In the genomic region with DNA sequence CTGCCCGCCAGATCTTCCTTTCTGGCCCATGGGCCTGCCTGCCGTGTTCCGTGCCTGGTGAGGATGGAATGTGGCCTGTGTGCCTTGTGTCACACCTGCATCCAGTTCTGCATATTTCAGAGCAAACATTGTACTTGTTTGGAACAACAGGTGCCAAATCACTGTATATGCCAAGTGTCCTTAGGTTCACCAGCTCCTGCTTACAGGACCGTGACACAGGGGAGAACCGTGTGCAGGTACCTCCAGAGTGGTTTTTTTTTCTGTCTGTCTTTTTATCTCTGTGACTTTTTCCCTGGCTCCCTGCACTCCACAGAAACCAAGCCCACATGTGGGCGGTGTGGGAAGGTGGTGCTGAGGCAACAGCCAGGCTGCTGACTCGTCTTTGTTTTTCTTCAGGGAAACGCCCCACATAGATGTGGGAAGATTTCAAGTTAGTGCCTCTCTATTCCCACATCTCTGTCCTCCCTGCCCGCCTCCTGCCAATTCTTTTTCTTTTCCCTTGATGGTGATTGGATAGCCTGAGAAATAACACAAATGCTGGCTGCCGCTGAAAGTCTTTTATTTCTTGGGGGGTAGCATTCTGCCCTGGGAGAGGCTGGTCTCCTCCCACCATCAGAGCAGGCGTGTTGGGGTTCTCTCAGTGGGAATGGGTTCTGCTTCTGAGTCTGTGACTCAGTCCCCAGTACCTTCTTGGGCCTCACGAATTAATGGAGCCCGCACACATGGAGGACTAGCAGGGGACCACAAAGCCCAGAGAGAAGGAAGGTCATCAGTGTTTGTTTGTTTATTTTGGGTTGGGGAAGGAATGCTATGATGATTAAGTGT, we compare ENCODE assay signal across 14 cellular contexts. TPM values are rescaled to one million over a fixed set of nuclear protein-coding genes. Genes with fewer than 3 reads are reported as not detected.
DNase-seq lines count a peak whose midpoint lies in the region; ATAC-seq and TF ChIP-seq lines count a peak whose summit lies in the region.
"Had no signal": no experiment of that assay in that cellular context is flagged by ENCODE, and none has a peak within 500 bp of the region (broad histone marks: within the 10 kb centered on the region; RNA-seq: fewer than 3 reads in every experiment).

No MANE protein-coding gene starts in this region.

- no peak for TF ChIP-seq RAD21 in SK-N-SH (IDR thresholded peaks at IDR 0.05; ENCODE audit: low read length)

- H3K9me3 ChIP-seq in SK-N-SH (no peaks in the 10 kb centered on the region), smooth muscle cell (replicated peaks; ENCODE audit: low read depth) (no peaks in the 10 kb centered on the region)
- H3K9me3 ChIP-seq: heart right ventricle, thoracic aorta had no signal

- H3K9me2 ChIP-seq in SK-N-SH, result no peaks in the 10 kb centered on the region

- H3K4me3 ChIP-seq in SK-N-SH (ENCODE audit: low read depth in 2 of 2, low read length in 1 of 2) (no peak overlapping the region), smooth muscle cell (no peak overlapping the region)
- H3K4me3 ChIP-seq: cardiac muscle cell, heart right ventricle, SK-N-MC, thoracic aorta had no signal

- H3K27me3 ChIP-seq in SK-N-SH (ENCODE audit: insufficient read depth), result no peaks in the 10 kb centered on the region
- no peaks in the 10 kb centered on the region for H3K27me3 ChIP-seq in smooth muscle cell (ENCODE audit: low read depth)
- H3K27me3 ChIP-seq: cardiac muscle cell, heart right ventricle had no signal

- H3K9ac ChIP-seq in SK-N-SH (no peak overlapping the region), smooth muscle cell (ENCODE audit: low read depth) (peak overlapping the region; percentile 21)

- CTCF ChIA-PET in SK-N-SH (lab: Yijun Ruan, JAX), result interaction anchor here (0.6 to 7.7 kb wide), 12 partner anchors 11 to 173 kb away, joined by 3 to 107 read pairs (median 6); no protein-coding TSS in a partner anchor

- H2AFZ ChIP-seq in SK-N-SH (ENCODE audit: low read depth) (no peak overlapping the region), smooth muscle cell (ENCODE audit: low read depth) (no peak overlapping the region)

- POLR2A ChIA-PET in SK-N-SH (lab: Yijun Ruan, JAX), result no interaction called here

- WGBS in SK-N-SH (ENCODE audit: low lambda C conversion rate), result 82% methylated on average over 13 of the region's 13 CpGs
- WGBS in smooth muscle cell (ENCODE audit: low lambda C conversion rate), result 45% methylated on average over 13 of the region's 13 CpGs

- H3K27ac ChIP-seq in SK-N-SH (ENCODE audit: low read depth in 2 of 2, low read length in 1 of 2) (no peak overlapping the region), smooth muscle cell (ENCODE audit: low read depth) (peak overlapping the region; percentile 75)
- H3K27ac ChIP-seq: SK-N-MC, thoracic aorta had no signal

- H3K4me1 ChIP-seq in SK-N-SH (ENCODE audit: control insufficient read depth in 1 of 2, insufficient read depth in 2 of 2, low read depth in 1 of 2, low read length in 1 of 2) (peaks cover 14 to 22% of the 10 kb centered on the region in 2 experiments), smooth muscle cell (ENCODE audit: low read depth) (peaks cover 40% of the 10 kb centered on the region)

- H3K4me2 ChIP-seq in SK-N-SH (0 out of 2 replicates have a peak overlapping the region, but pooled peaks have one; percentile 3), smooth muscle cell (peak overlapping the region; percentile 40)

- DNase-seq in SK-N-SH (no peak), astrocyte of the hippocampus (ENCODE audit: low read depth, low spot score) (peak; percentile 59), iris pigment epithelial cell (ENCODE audit: low read depth) (peak; percentile 73), smooth muscle cell (lab: John Stamatoyannopoulos, UW; ENCODE audit: unreplicated experiment) (no peak)
- DNase-seq: heart right ventricle; NCI-H2171; stimulated activated CD4-positive, alpha-beta T cell treated with anti-CD3 and anti-CD28 coated beads, Interleukin-1b, Interleukin-23, amount 100 ng/mL, for 48 hours had no signal

- ATAC-seq in SK-N-SH treated with all-trans-retinoic acid at 6 μM for 48 hours, result no peak
- no peak for ATAC-seq in HG03378 (IDR thresholded peaks at IDR 0.05; ENCODE audit: unreplicated experiment)
- ATAC-seq in HG03354 (IDR thresholded peaks at IDR 0.05; ENCODE audit: poor library complexity, severe bottlenecking, unreplicated experiment), result no peak
- ATAC-seq in HG03025 (IDR thresholded peaks at IDR 0.05; ENCODE audit: low FRiP score, unreplicated experiment), result no peak

- no peaks in the 10 kb centered on the region for H3K79me2 ChIP-seq in SK-N-SH (ENCODE audit: insufficient read depth)
- H3K79me2 ChIP-seq in smooth muscle cell (ENCODE audit: low read depth), result no peaks in the 10 kb centered on the region

- H3F3A ChIP-seq in SK-N-SH (replicated peaks; ENCODE audit: insufficient read depth) (peaks cover 12% of the 10 kb centered on the region), smooth muscle cell (ENCODE audit: low read depth) (peaks cover 23% of the 10 kb centered on the region)

- H3K36me3 ChIP-seq in SK-N-SH (replicated peaks in 1 of 2; ENCODE audit: control insufficient read depth in 1 of 2, insufficient read depth in 2 of 2, low read length in 1 of 2) (peaks cover 0 to 2% of the 10 kb centered on the region in 2 experiments), smooth muscle cell (ENCODE audit: low read depth) (no peaks in the 10 kb centered on the region)
- H3K36me3 ChIP-seq: cardiac muscle cell, heart right ventricle, thoracic aorta had no signal

- H4K20me1 ChIP-seq in SK-N-SH (ENCODE audit: insufficient read depth) (no peaks in the 10 kb centered on the region), smooth muscle cell (ENCODE audit: low read depth) (no peaks in the 10 kb centered on the region)

- no peak for TF ChIP-seq EP300 in SK-N-SH (IDR thresholded peaks at IDR 0.05; ENCODE audit: borderline replicate concordance in 1 of 2, low read depth in 1 of 2, low read length in 1 of 2)

- no peak for TF ChIP-seq CTCF in SK-N-SH (IDR thresholded peaks at IDR 0.05)
- no peak for TF ChIP-seq CTCF in smooth muscle cell (IDR thresholded peaks at IDR 0.05; ENCODE audit: borderline replicate concordance, insufficient read depth, poor library complexity, severe bottlenecking)

TF ChIP-seq in SK-N-SH, 30 proteins besides CTCF, POLR2A, EP300 and RAD21 (continues in another document):
- TF ChIP-seq, protein P1, sequence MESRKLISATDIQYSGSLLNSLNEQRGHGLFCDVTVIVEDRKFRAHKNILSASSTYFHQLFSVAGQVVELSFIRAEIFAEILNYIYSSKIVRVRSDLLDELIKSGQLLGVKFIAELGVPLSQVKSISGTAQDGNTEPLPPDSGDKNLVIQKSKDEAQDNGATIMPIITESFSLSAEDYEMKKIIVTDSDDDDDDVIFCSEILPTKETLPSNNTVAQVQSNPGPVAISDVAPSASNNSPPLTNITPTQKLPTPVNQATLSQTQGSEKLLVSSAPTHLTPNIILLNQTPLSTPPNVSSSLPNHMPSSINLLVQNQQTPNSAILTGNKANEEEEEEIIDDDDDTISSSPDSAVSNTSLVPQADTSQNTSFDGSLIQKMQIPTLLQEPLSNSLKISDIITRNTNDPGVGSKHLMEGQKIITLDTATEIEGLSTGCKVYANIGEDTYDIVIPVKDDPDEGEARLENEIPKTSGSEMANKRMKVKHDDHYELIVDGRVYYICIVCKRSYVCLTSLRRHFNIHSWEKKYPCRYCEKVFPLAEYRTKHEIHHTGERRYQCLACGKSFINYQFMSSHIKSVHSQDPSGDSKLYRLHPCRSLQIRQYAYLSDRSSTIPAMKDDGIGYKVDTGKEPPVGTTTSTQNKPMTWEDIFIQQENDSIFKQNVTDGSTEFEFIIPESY (IDR thresholded peaks at IDR 0.05; ENCODE audit: borderline replicate concordance, low read depth), result no peak
- TF ChIP-seq, protein P2, sequence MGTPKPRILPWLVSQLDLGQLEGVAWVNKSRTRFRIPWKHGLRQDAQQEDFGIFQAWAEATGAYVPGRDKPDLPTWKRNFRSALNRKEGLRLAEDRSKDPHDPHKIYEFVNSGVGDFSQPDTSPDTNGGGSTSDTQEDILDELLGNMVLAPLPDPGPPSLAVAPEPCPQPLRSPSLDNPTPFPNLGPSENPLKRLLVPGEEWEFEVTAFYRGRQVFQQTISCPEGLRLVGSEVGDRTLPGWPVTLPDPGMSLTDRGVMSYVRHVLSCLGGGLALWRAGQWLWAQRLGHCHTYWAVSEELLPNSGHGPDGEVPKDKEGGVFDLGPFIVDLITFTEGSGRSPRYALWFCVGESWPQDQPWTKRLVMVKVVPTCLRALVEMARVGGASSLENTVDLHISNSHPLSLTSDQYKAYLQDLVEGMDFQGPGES (IDR thresholded peaks at IDR 0.05; ENCODE audit: low read depth, low read length), result no peak
- no peak for TF ChIP-seq NFIC (IDR thresholded peaks at IDR 0.05; ENCODE audit: borderline replicate concordance)

TF ChIP-seq in SK-N-SH treated with all-trans-retinoic acid at 6 μM for 48 hours, 23 proteins besides CTCF, POLR2A, EP300 and RAD21 (continues in another document):
- TF ChIP-seq RARB (CRISPR knock-in tag; IDR thresholded peaks at IDR 0.05) (no peak), SNAI2 (CRISPR knock-in tag; IDR thresholded peaks at IDR 0.05) (no peak), ZNF565 (CRISPR knock-in tag; conservative IDR thresholded peaks at IDR 0.05; ENCODE audit: low read depth) (no peak)
- TF ChIP-seq, protein P3, sequence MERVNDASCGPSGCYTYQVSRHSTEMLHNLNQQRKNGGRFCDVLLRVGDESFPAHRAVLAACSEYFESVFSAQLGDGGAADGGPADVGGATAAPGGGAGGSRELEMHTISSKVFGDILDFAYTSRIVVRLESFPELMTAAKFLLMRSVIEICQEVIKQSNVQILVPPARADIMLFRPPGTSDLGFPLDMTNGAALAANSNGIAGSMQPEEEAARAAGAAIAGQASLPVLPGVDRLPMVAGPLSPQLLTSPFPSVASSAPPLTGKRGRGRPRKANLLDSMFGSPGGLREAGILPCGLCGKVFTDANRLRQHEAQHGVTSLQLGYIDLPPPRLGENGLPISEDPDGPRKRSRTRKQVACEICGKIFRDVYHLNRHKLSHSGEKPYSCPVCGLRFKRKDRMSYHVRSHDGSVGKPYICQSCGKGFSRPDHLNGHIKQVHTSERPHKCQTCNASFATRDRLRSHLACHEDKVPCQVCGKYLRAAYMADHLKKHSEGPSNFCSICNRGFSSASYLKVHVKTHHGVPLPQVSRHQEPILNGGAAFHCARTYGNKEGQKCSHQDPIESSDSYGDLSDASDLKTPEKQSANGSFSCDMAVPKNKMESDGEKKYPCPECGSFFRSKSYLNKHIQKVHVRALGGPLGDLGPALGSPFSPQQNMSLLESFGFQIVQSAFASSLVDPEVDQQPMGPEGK (CRISPR knock-in tag; IDR thresholded peaks at IDR 0.05; ENCODE audit: borderline replicate concordance), result no peak

RNA-seq across cellular contexts. Expression of a gene that starts 21.3 kb away (rescaled TPM):
- polyA plus RNA-seq in SK-N-SH (2012; rRNA removed) (1.0 and 1.6 TPM in 2 replicates), smooth muscle cell (2.0 and 7.9 TPM in 2 replicates)
- polyA plus RNA-seq in SK-N-SH (2012; cell fraction: cytosol; rRNA removed), result 0.75 and 1.0 TPM in 2 replicates
- 2.5 and 4.3 TPM in 2 replicates for polyA plus RNA-seq in SK-N-SH (2012; cell fraction: nucleus; rRNA removed)
- total RNA-seq in smooth muscle cell, result 21.4 and 26.8 TPM in 2 replicates

Comparison
In these comparisons a context has a peak if more than half of its experiments do, and no peak if none do; other contexts are left out.
1. DNase-seq: peak in astrocyte of the hippocampus (single experiment) and iris pigment epithelial cell (single experiment); none in SK-N-SH (single experiment) and smooth muscle cell (single experiment).